23 cellular contexts compared by ENCODE assay signal in the genomic region with DNA sequence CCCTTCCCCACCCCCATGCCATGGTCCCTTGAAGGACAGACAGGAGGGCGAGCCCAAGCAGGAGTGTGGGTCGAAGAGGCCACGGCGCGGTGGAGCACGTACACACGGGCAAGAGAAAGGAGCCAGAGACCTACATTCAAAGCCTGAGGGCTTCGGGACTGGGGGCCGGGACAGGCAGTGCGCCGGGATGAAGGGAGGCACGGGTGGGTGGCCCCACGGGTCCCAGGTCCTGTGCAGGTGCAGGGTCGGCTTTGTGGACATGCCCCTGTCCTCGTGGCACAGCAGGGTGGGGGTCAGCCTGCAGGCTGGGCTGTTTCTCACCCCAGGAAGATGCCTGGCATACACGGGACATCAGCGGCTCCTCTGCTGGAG. TPM values are rescaled to one million over a fixed set of nuclear protein-coding genes. Genes with fewer than 3 reads are reported as not detected.
DNase-seq lines count a peak whose midpoint lies in the region; ATAC-seq, FAIRE-seq and TF ChIP-seq lines count a peak whose summit lies in the region.
"Had no signal": no experiment of that assay in that cellular context is flagged by ENCODE, and none has a peak within 500 bp of the region (broad histone marks: within the 10 kb centered on the region; RNA-seq: fewer than 3 reads in every experiment).

No MANE protein-coding gene starts in this region.

- CTCF ChIA-PET in endothelial cell of umbilical vein (lab: Charles Lee), result interaction anchor here (1.8 kb wide), 1 partner anchor 16 kb away, joined by 5 read pairs; no protein-coding TSS in a partner anchor
- CTCF ChIA-PET in CD4-positive, alpha-beta T cell (lab: Charles Lee), result no interaction called here

- H3K27ac ChIP-seq in KMS-11, result no peak overlapping the region
- no peak overlapping the region for H3K27ac ChIP-seq in endothelial cell of umbilical vein (ENCODE audit: insufficient read depth, low read depth, low read length)
- no peak overlapping the region for H3K27ac ChIP-seq in CD4-positive, alpha-beta T cell (ENCODE audit: low read depth, low read length)
- H3K27ac ChIP-seq: A549, GM23248 had no signal

- peaks cover 14% of the 10 kb centered on the region for H3K4me1 Mint-ChIP-seq in activated naive CD4-positive, alpha-beta T cell treated with anti-CD3 and anti-CD28 coated beads, Interleukin-2, amount 50 U/mL, for 24 hours
- peaks cover 12% of the 10 kb centered on the region for H3K4me1 Mint-ChIP-seq in CD4-positive, alpha-beta T cell (ENCODE audit: low read depth)

- TF ChIP-seq CTCF in KMS-11 (conservative IDR thresholded peaks at IDR 0.05; ENCODE audit: low read depth, low read length), result no peak
- no peak for TF ChIP-seq CTCF in endothelial cell of umbilical vein (IDR thresholded peaks at IDR 0.05; ENCODE audit: extremely low read depth in 1 of 2, insufficient read depth in 1 of 2, low read depth in 1 of 2, low read length in 2 of 2)
- no peak for TF ChIP-seq CTCF in CD4-positive, alpha-beta T cell (IDR thresholded peaks at IDR 0.05)

- no peaks in the 10 kb centered on the region for H3K9me1 ChIP-seq in endothelial cell of umbilical vein (replicated peaks; ENCODE audit: control insufficient read depth, extremely low read depth, insufficient read depth, low read length)

- H3K27me3 ChIP-seq in KMS-11 (ENCODE audit: insufficient read depth, low read depth) (peaks cover 20% of the 10 kb centered on the region), endothelial cell of umbilical vein (ENCODE audit: control insufficient read depth in 2 of 2, insufficient read depth in 2 of 2, low read length in 2 of 2) (peaks cover 12 to 24% of the 10 kb centered on the region in 2 experiments)
- H3K27me3 ChIP-seq in CD4-positive, alpha-beta T cell (ENCODE audit: control insufficient read depth, insufficient read depth, low read length), result peaks cover 62% of the 10 kb centered on the region

- no peaks in the 10 kb centered on the region for H3K36me3 Mint-ChIP-seq in activated naive CD4-positive, alpha-beta T cell treated with anti-CD3 and anti-CD28 coated beads, Interleukin-2, amount 50 U/mL, for 24 hours
- H3K36me3 Mint-ChIP-seq in CD4-positive, alpha-beta T cell (ENCODE audit: low read depth), result no peaks in the 10 kb centered on the region
- H3K36me3 Mint-ChIP-seq: CD14-positive monocyte; CD4-positive, alpha-beta memory T cell had no signal

- no TSS peak for BruUV-seq in endothelial cell of umbilical vein (replicated peaks; lab: Mats Ljungman, UMichigan)

- H3K79me2 ChIP-seq in KMS-11 (ENCODE audit: insufficient read depth, low read depth), result no peaks in the 10 kb centered on the region
- no peaks in the 10 kb centered on the region for H3K79me2 ChIP-seq in endothelial cell of umbilical vein (ENCODE audit: control insufficient read depth, insufficient read depth, low read length)

- H3K4me3 ChIP-seq in KMS-11 (IDR thresholded peaks at IDR 0.05; ENCODE audit: insufficient read depth, low read depth, low read length) (no peak overlapping the region), endothelial cell of umbilical vein (replicated peaks in 1 of 3; ENCODE audit: insufficient read depth in 1 of 3, low read depth in 1 of 3, low read length in 3 of 3) (no peak overlapping the region)
- H3K4me3 ChIP-seq: A549, GM23248 had no signal

- no peaks in the 10 kb centered on the region for H4K20me1 ChIP-seq in KMS-11 (ENCODE audit: insufficient read depth)
- H4K20me1 ChIP-seq in endothelial cell of umbilical vein (replicated peaks; ENCODE audit: control insufficient read depth, extremely low read depth, insufficient read depth, low read length), result no peaks in the 10 kb centered on the region

- ATAC-seq in CD4-positive, alpha-beta T cell (ENCODE audit: poor library complexity), result no peak
- ATAC-seq: A549 had no signal

- H3K27me3 Mint-ChIP-seq in activated naive CD4-positive, alpha-beta T cell treated with anti-CD3 and anti-CD28 coated beads, Interleukin-2, amount 50 U/mL, for 24 hours, result peaks cover 30% of the 10 kb centered on the region
- peaks cover 67% of the 10 kb centered on the region for H3K27me3 Mint-ChIP-seq in CD4-positive, alpha-beta T cell

- no peaks in the 10 kb centered on the region for H3K9me3 Mint-ChIP-seq in activated naive CD4-positive, alpha-beta T cell treated with anti-CD3 and anti-CD28 coated beads, Interleukin-2, amount 50 U/mL, for 24 hours
- no peaks in the 10 kb centered on the region for H3K9me3 Mint-ChIP-seq in CD4-positive, alpha-beta T cell
- H3K9me3 Mint-ChIP-seq: CD4-positive, alpha-beta memory T cell had no signal

- H3K4me1 ChIP-seq in KMS-11 (ENCODE audit: low read depth, poor library complexity, severe bottlenecking) (peaks cover 40% of the 10 kb centered on the region), endothelial cell of umbilical vein (ENCODE audit: control insufficient read depth, extremely low read depth, insufficient read depth, low read length) (peaks cover 3% of the 10 kb centered on the region)

- intact Hi-C loops in endothelial cell of umbilical vein (cut with micrococcal nuclease), result no loop called here
- intact Hi-C loops in CD4-positive, alpha-beta T cell (cut with DNase I, micrococcal nuclease), result no loop called here

- H2AFZ ChIP-seq in KMS-11 (ENCODE audit: low read depth) (no peak overlapping the region), endothelial cell of umbilical vein (ENCODE audit: low read depth, low read length) (no peak overlapping the region)
- H2AFZ ChIP-seq: GM23248 had no signal

- H3K9ac ChIP-seq in KMS-11 (no peak overlapping the region), endothelial cell of umbilical vein (replicated peaks; ENCODE audit: extremely low read depth, insufficient read depth, low read length) (no peak overlapping the region)
- H3K9ac ChIP-seq: GM23248 had no signal

- H3K36me3 ChIP-seq in KMS-11 (ENCODE audit: insufficient read depth) (no peaks in the 10 kb centered on the region), endothelial cell of umbilical vein (ENCODE audit: control insufficient read depth in 2 of 2, extremely low read depth in 1 of 2, insufficient read depth in 2 of 2, low read length in 2 of 2) (no peaks in the 10 kb centered on the region)

- peak overlapping the region; percentile 55 for H3K27ac Mint-ChIP-seq in activated naive CD4-positive, alpha-beta T cell treated with anti-CD3 and anti-CD28 coated beads, Interleukin-2, amount 50 U/mL, for 24 hours
- no peak overlapping the region for H3K27ac Mint-ChIP-seq in CD4-positive, alpha-beta T cell
- H3K27ac Mint-ChIP-seq: CD14-positive monocyte; CD4-positive, alpha-beta memory T cell had no signal

- POLR2A ChIA-PET in endothelial cell of umbilical vein (lab: Charles Lee), result no interaction called here
- POLR2A ChIA-PET in CD4-positive, alpha-beta T cell (lab: Charles Lee), result no interaction called here

- TF ChIP-seq POLR2A in endothelial cell of umbilical vein (IDR thresholded peaks at IDR 0.05; ENCODE audit: low read depth, low read length), result no peak

- DNase-seq in activated naive CD4-positive, alpha-beta T cell (lab: John Stamatoyannopoulos, UW), result no peak
- no peak for DNase-seq in endothelial cell of umbilical vein (ENCODE audit: low read depth, low spot score)
- DNase-seq in DMS79 (lab: John Stamatoyannopoulos, UW), result no peak
- DNase-seq in CD4-positive, alpha-beta T cell, result no peak
- no peak for DNase-seq in NCI-H1930 (lab: John Stamatoyannopoulos, UW)
- DNase-seq: 8988T; ACHN; AML-193; Calu3; CD4-positive, alpha-beta memory T cell; COR-L47; DMS53; DND-41; GM23248; H7; HCEC 1CT had no signal

- H3K4me2 ChIP-seq in KMS-11, result peak overlapping the region; percentile 63; the same call in 1 of the 2 replicates
- no peak overlapping the region for H3K4me2 ChIP-seq in endothelial cell of umbilical vein (ENCODE audit: insufficient read depth, low read length)
- H3K4me2 ChIP-seq: A549 had no signal

- no peak overlapping the region for H3K4me3 Mint-ChIP-seq in activated naive CD4-positive, alpha-beta T cell treated with anti-CD3 and anti-CD28 coated beads, Interleukin-2, amount 50 U/mL, for 24 hours
- no peak overlapping the region for H3K4me3 Mint-ChIP-seq in CD4-positive, alpha-beta T cell

- no peaks in the 10 kb centered on the region for H3K9me3 ChIP-seq in endothelial cell of umbilical vein (replicated peaks; ENCODE audit: control insufficient read depth, insufficient read depth, low read length)
- H3K9me3 ChIP-seq in CD4-positive, alpha-beta T cell (ENCODE audit: control insufficient read depth, low read length), result no peaks in the 10 kb centered on the region
- H3K9me3 ChIP-seq: A549 had no signal

- dilution Hi-C loops in endothelial cell of umbilical vein (cut with MboI; ENCODE audit: extremely low pct_ligation_motif_present, low sequenced_read_pairs), result no loop called here

- no peak for FAIRE-seq in endothelial cell of umbilical vein (lab: Jason Lieb, UNC)
- FAIRE-seq: A549, G401.6, H1 had no signal

RNA-seq across cellular contexts. Expression of gene LRRC26, which starts 9.8 kb away (rescaled TPM):
- not detected in 2 replicates for total RNA-seq in endothelial cell of umbilical vein
- polyA plus RNA-seq in endothelial cell of umbilical vein, result 0.08 TPM in 1 of 2 replicates, not detected in the other
- not detected in 2 replicates for polyA plus RNA-seq in endothelial cell of umbilical vein (2011; cell fraction: cytosol; rRNA removed)
- not detected in 2 replicates for polyA plus RNA-seq in endothelial cell of umbilical vein (2011; cell fraction: nucleus; rRNA removed)
- not detected in 2 replicates for polyA plus RNA-seq in endothelial cell of umbilical vein (2012)
- not detected in 2 replicates for polyA minus RNA-seq in endothelial cell of umbilical vein
- polyA minus RNA-seq in endothelial cell of umbilical vein (2011; cell fraction: cytosol; rRNA and poly(A)+ RNA removed), result 3.0 TPM
- not detected in 2 replicates for polyA minus RNA-seq in endothelial cell of umbilical vein (2011; cell fraction: nucleus; rRNA and poly(A)+ RNA removed)
- not detected for total RNA-seq in CD4-positive, alpha-beta T cell
- total RNA-seq: CD4-positive, alpha-beta memory T cell; GM23248 had no signal
- polyA plus RNA-seq: BJ; CD14-positive monocyte; CD4-positive, alpha-beta memory T cell; GM23248 had no signal

RNA-seq across cellular contexts. Expression of gene TMEM210, which starts 11.8 kb away (rescaled TPM):
- total RNA-seq in endothelial cell of umbilical vein, result not detected in 2 replicates
- polyA plus RNA-seq in endothelial cell of umbilical vein, result not detected in 2 replicates
- not detected in 2 replicates for polyA plus RNA-seq in endothelial cell of umbilical vein (2011; cell fraction: cytosol; rRNA removed)
- not detected in 2 replicates for polyA plus RNA-seq in endothelial cell of umbilical vein (2011; cell fraction: nucleus; rRNA removed)
- not detected in 2 replicates for polyA plus RNA-seq in endothelial cell of umbilical vein (2012)
- not detected in 2 replicates for polyA minus RNA-seq in endothelial cell of umbilical vein
- polyA minus RNA-seq in endothelial cell of umbilical vein (2011; cell fraction: cytosol; rRNA and poly(A)+ RNA removed), result not detected
- polyA minus RNA-seq in endothelial cell of umbilical vein (2011; cell fraction: nucleus; rRNA and poly(A)+ RNA removed), result not detected in 2 replicates
- not detected for total RNA-seq in CD4-positive, alpha-beta T cell
- total RNA-seq: Calu3; CD4-positive, alpha-beta memory T cell; GM23248; H1; H7 had no signal
- polyA plus RNA-seq: A549; BJ; CD14-positive monocyte; CD4-positive, alpha-beta memory T cell; GM23248; H1 had no signal

RNA-seq across cellular contexts. Expression of gene GRIN1, which starts 21.1 kb away (rescaled TPM):
- total RNA-seq in endothelial cell of umbilical vein, result not detected in 2 replicates
- not detected in 2 replicates for polyA plus RNA-seq in endothelial cell of umbilical vein
- not detected in 2 replicates for polyA plus RNA-seq in endothelial cell of umbilical vein (2011; cell fraction: cytosol; rRNA removed)
- 0.13 and 0.18 TPM in 2 replicates for polyA plus RNA-seq in endothelial cell of umbilical vein (2011; cell fraction: nucleus; rRNA removed)
- 0.14 and 0.48 TPM in 2 replicates for polyA plus RNA-seq in endothelial cell of umbilical vein (2012)
- polyA minus RNA-seq in endothelial cell of umbilical vein, result 0.04 TPM in 1 of 2 replicates, not detected in the other
- 2.7 TPM for polyA minus RNA-seq in endothelial cell of umbilical vein (2011; cell fraction: cytosol; rRNA and poly(A)+ RNA removed)
- polyA minus RNA-seq in endothelial cell of umbilical vein (2011; cell fraction: nucleus; rRNA and poly(A)+ RNA removed), result not detected in 2 replicates
- not detected for total RNA-seq in CD4-positive, alpha-beta T cell
- total RNA-seq: CD4-positive, alpha-beta memory T cell had no signal
- polyA plus RNA-seq: CD14-positive monocyte; CD4-positive, alpha-beta memory T cell; GM23248 had no signal

RNA-seq across cellular contexts. Expression of gene ANAPC2, which starts 28.3 kb away (rescaled TPM):
- total RNA-seq in endothelial cell of umbilical vein, result 69.2 and 70.0 TPM in 2 replicates
- 44.8 and 57.5 TPM in 2 replicates for polyA plus RNA-seq in endothelial cell of umbilical vein
- polyA plus RNA-seq in endothelial cell of umbilical vein (2011; cell fraction: cytosol; rRNA removed), result 20.7 and 26.9 TPM in 2 replicates
- 210 and 226 TPM in 2 replicates for polyA plus RNA-seq in endothelial cell of umbilical vein (2011; cell fraction: nucleus; rRNA removed)
- 36.4 and 41.9 TPM in 2 replicates for polyA plus RNA-seq in endothelial cell of umbilical vein (2012)
- polyA minus RNA-seq in endothelial cell of umbilical vein, result 30.7 and 36.8 TPM in 2 replicates
- polyA minus RNA-seq in endothelial cell of umbilical vein (2011; cell fraction: cytosol; rRNA and poly(A)+ RNA removed), result 81.3 TPM
- polyA minus RNA-seq in endothelial cell of umbilical vein (2011; cell fraction: nucleus; rRNA and poly(A)+ RNA removed), result 51.5 and 52.1 TPM in 2 replicates
- total RNA-seq in CD4-positive, alpha-beta T cell, result 100 to 1,000 TPM; 144 to 149 TPM

RNA-seq across cellular contexts. Expression of gene SSNA1, which starts 28.4 kb away (rescaled TPM):
- 89.0 and 90.5 TPM in 2 replicates for total RNA-seq in endothelial cell of umbilical vein
- polyA plus RNA-seq in endothelial cell of umbilical vein, result 146 and 162 TPM in 2 replicates
- polyA plus RNA-seq in endothelial cell of umbilical vein (2011; cell fraction: cytosol; rRNA removed), result 105 and 133 TPM in 2 replicates
- polyA plus RNA-seq in endothelial cell of umbilical vein (2011; cell fraction: nucleus; rRNA removed), result 40.9 and 47.5 TPM in 2 replicates
- polyA plus RNA-seq in endothelial cell of umbilical vein (2012), result 64.0 and 77.7 TPM in 2 replicates
- 21.4 and 27.1 TPM in 2 replicates for polyA minus RNA-seq in endothelial cell of umbilical vein
- polyA minus RNA-seq in endothelial cell of umbilical vein (2011; cell fraction: cytosol; rRNA and poly(A)+ RNA removed), result 54.2 TPM
- 7.1 and 9.3 TPM in 2 replicates for polyA minus RNA-seq in endothelial cell of umbilical vein (2011; cell fraction: nucleus; rRNA and poly(A)+ RNA removed)
- total RNA-seq in CD4-positive, alpha-beta T cell, result 10 to 100 TPM; 30.1 to 30.5 TPM
